1 cellular context compared by ENCODE assay signal in the genomic region with DNA sequence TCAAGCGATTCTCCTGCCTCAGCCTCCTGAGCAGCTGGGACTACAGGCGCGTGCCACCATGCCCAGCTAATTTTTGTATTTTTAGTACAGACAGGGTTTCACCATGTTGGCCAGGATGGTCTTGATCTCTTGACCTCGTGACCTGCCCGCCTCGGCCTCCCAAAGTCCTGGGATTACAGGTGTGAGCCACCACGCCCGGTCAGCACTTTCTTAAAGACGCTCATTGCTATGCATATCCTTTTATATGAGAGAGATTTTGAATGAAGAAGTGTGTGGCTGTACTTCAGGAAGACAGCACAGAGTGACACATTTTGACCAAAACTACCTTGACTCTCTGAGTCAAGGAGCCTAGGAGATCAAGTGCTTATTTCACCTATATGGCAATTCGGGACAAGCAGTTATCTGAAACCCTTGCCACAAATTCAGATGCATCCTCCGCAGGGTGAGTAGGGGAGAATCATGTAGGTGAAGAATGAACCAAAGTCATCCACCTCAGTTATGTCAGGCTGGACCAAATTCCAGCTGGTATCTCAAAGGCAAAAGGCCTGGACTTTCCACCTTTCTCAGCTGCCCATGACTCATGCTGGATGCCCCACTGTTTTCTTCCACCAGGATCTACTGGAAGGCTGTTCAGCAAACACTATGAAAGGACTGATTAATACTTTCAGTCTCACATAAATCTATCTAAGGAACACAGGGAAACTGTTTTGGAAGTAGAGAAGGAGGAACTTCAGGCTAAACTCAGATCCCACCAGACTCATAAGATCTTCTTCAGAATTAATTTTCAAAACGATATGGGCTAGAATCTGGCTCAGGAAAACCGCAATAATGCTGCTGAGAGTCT.
TF ChIP-seq lines count a peak whose summit lies in the region.

No MANE protein-coding gene starts in this region.

TF ChIP-seq in HepG2, 621 proteins besides CTCF, POLR2A, EP300 and RAD21 (continued from another document and continues in another):
- TF ChIP-seq, protein P1, sequence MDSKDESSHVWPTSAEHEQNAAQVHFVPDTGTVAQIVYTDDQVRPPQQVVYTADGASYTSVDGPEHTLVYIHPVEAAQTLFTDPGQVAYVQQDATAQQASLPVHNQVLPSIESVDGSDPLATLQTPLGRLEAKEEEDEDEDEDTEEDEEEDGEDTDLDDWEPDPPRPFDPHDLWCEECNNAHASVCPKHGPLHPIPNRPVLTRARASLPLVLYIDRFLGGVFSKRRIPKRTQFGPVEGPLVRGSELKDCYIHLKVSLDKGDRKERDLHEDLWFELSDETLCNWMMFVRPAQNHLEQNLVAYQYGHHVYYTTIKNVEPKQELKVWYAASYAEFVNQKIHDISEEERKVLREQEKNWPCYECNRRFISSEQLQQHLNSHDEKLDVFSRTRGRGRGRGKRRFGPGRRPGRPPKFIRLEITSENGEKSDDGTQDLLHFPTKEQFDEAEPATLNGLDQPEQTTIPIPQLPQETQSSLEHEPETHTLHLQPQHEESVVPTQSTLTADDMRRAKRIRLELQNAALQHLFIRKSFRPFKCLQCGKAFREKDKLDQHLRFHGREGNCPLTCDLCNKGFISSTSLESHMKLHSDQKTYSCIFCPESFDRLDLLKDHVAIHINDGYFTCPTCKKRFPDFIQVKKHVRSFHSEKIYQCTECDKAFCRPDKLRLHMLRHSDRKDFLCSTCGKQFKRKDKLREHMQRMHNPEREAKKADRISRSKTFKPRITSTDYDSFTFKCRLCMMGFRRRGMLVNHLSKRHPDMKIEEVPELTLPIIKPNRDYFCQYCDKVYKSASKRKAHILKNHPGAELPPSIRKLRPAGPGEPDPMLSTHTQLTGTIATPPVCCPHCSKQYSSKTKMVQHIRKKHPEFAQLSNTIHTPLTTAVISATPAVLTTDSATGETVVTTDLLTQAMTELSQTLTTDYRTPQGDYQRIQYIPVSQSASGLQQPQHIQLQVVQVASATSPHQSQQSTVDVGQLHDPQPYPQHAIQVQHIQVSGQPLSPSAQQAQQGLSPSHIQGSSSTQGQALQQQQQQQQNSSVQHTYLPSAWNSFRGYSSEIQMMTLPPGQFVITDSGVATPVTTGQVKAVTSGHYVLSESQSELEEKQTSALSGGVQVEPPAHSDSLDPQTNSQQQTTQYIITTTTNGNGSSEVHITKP (CRISPR knock-in tag; IDR thresholded peaks at IDR 0.05; ENCODE audit: low read depth): 0 out of 2 replicates have a peak, but pooled peaks have one; percentile 38
- peak; percentile 85; the same call in 1 of the 2 replicates for TF ChIP-seq ZNF614 (CRISPR knock-in tag; IDR thresholded peaks at IDR 0.05; ENCODE audit: borderline replicate concordance)
- TF ChIP-seq ZMYM3 (CRISPR knock-in tag; IDR thresholded peaks at IDR 0.05): peak; percentile 25; the same call in 1 of the 2 replicates
- TF ChIP-seq TBP (CRISPR knock-in tag; IDR thresholded peaks at IDR 0.05): no peak
- TF ChIP-seq NFIC (IDR thresholded peaks at IDR 0.05; ENCODE audit: low read length): peak; percentile 50
- 0 out of 2 replicates have a peak, but pooled peaks have one; percentile 14 for TF ChIP-seq GATAD1 (CRISPR knock-in tag; IDR thresholded peaks at IDR 0.05)
- TF ChIP-seq DR1 (CRISPR knock-in tag; IDR thresholded peaks at IDR 0.05): no peak
- TF ChIP-seq, protein P2, sequence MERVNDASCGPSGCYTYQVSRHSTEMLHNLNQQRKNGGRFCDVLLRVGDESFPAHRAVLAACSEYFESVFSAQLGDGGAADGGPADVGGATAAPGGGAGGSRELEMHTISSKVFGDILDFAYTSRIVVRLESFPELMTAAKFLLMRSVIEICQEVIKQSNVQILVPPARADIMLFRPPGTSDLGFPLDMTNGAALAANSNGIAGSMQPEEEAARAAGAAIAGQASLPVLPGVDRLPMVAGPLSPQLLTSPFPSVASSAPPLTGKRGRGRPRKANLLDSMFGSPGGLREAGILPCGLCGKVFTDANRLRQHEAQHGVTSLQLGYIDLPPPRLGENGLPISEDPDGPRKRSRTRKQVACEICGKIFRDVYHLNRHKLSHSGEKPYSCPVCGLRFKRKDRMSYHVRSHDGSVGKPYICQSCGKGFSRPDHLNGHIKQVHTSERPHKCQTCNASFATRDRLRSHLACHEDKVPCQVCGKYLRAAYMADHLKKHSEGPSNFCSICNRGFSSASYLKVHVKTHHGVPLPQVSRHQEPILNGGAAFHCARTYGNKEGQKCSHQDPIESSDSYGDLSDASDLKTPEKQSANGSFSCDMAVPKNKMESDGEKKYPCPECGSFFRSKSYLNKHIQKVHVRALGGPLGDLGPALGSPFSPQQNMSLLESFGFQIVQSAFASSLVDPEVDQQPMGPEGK (CRISPR knock-in tag; IDR thresholded peaks at IDR 0.05): 0 out of 2 replicates have a peak, but pooled peaks have one; percentile 28
- no peak for TF ChIP-seq SOX6 (IDR thresholded peaks at IDR 0.05)
- peak; percentile 57; the same call in 1 of the 2 replicates for TF ChIP-seq SOX6 (CRISPR knock-in tag; IDR thresholded peaks at IDR 0.05)
- no peak for TF ChIP-seq SMAD9 (CRISPR knock-in tag; IDR thresholded peaks at IDR 0.05)
- no peak for TF ChIP-seq ZNF615 (CRISPR knock-in tag; IDR thresholded peaks at IDR 0.05; ENCODE audit: borderline replicate concordance)
- no peak for TF ChIP-seq THYN1 (CRISPR knock-in tag; IDR thresholded peaks at IDR 0.05; ENCODE audit: borderline replicate concordance, low read depth)
- TF ChIP-seq SMC3 (IDR thresholded peaks at IDR 0.05; ENCODE audit: low read length): no peak
- TF ChIP-seq, protein P3, sequence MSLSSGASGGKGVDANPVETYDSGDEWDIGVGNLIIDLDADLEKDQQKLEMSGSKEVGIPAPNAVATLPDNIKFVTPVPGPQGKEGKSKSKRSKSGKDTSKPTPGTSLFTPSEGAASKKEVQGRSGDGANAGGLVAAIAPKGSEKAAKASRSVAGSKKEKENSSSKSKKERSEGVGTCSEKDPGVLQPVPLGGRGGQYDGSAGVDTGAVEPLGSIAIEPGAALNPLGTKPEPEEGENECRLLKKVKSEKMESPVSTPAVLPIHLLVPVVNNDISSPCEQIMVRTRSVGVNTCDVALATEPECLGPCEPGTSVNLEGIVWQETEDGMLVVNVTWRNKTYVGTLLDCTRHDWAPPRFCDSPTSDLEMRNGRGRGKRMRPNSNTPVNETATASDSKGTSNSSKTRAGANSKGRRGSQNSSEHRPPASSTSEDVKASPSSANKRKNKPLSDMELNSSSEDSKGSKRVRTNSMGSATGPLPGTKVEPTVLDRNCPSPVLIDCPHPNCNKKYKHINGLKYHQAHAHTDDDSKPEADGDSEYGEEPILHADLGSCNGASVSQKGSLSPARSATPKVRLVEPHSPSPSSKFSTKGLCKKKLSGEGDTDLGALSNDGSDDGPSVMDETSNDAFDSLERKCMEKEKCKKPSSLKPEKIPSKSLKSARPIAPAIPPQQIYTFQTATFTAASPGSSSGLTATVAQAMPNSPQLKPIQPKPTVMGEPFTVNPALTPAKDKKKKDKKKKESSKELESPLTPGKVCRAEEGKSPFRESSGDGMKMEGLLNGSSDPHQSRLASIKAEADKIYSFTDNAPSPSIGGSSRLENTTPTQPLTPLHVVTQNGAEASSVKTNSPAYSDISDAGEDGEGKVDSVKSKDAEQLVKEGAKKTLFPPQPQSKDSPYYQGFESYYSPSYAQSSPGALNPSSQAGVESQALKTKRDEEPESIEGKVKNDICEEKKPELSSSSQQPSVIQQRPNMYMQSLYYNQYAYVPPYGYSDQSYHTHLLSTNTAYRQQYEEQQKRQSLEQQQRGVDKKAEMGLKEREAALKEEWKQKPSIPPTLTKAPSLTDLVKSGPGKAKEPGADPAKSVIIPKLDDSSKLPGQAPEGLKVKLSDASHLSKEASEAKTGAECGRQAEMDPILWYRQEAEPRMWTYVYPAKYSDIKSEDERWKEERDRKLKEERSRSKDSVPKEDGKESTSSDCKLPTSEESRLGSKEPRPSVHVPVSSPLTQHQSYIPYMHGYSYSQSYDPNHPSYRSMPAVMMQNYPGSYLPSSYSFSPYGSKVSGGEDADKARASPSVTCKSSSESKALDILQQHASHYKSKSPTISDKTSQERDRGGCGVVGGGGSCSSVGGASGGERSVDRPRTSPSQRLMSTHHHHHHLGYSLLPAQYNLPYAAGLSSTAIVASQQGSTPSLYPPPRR (CRISPR knock-in tag; IDR thresholded peaks at IDR 0.05; ENCODE audit: borderline replicate concordance): peak; percentile 32; the same call in 1 of the 2 replicates
- TF ChIP-seq ZNF441 (CRISPR knock-in tag; IDR thresholded peaks at IDR 0.05; ENCODE audit: borderline replicate concordance): peak; percentile 76; the same call in 1 of the 2 replicates
- no peak for TF ChIP-seq BRD4 (CRISPR knock-in tag; IDR thresholded peaks at IDR 0.05)
- TF ChIP-seq ZFX (CRISPR knock-in tag; IDR thresholded peaks at IDR 0.05; ENCODE audit: low read depth): peak; percentile 45; the same call in 1 of the 2 replicates
- no peak for TF ChIP-seq ZNF484 (CRISPR knock-in tag; IDR thresholded peaks at IDR 0.05; ENCODE audit: borderline replicate concordance, low read depth)
- peak; percentile 36 for TF ChIP-seq ELF3 (CRISPR knock-in tag; IDR thresholded peaks at IDR 0.05)
- TF ChIP-seq FOXA3 (CRISPR knock-in tag; IDR thresholded peaks at IDR 0.05): peak; percentile 26; the same call in 1 of the 2 replicates
- TF ChIP-seq NR1H2 (CRISPR knock-in tag; IDR thresholded peaks at IDR 0.05; ENCODE audit: borderline replicate concordance, low read depth): no peak
- no peak for TF ChIP-seq NFYB (CRISPR knock-in tag; IDR thresholded peaks at IDR 0.05)
- peak; percentile 34; the same call in 1 of the 2 replicates for TF ChIP-seq FOXJ3 (CRISPR knock-in tag; IDR thresholded peaks at IDR 0.05; ENCODE audit: borderline replicate concordance)
- peak; percentile 53; the same call in 1 of the 2 replicates for TF ChIP-seq SOX5 (CRISPR knock-in tag; IDR thresholded peaks at IDR 0.05; ENCODE audit: borderline replicate concordance)
- TF ChIP-seq, protein P4, sequence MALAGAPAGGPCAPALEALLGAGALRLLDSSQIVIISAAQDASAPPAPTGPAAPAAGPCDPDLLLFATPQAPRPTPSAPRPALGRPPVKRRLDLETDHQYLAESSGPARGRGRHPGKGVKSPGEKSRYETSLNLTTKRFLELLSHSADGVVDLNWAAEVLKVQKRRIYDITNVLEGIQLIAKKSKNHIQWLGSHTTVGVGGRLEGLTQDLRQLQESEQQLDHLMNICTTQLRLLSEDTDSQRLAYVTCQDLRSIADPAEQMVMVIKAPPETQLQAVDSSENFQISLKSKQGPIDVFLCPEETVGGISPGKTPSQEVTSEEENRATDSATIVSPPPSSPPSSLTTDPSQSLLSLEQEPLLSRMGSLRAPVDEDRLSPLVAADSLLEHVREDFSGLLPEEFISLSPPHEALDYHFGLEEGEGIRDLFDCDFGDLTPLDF (CRISPR knock-in tag; IDR thresholded peaks at IDR 0.05): no peak
- TF ChIP-seq GFI1 (CRISPR knock-in tag; IDR thresholded peaks at IDR 0.05; ENCODE audit: borderline replicate concordance): peak; percentile 35; the same call in 1 of the 2 replicates
- no peak for TF ChIP-seq ZNF703 (CRISPR knock-in tag; IDR thresholded peaks at IDR 0.05; ENCODE audit: borderline replicate concordance)
- TF ChIP-seq ZFP82 (CRISPR knock-in tag; IDR thresholded peaks at IDR 0.05; ENCODE audit: borderline replicate concordance): no peak
- 0 out of 2 replicates have a peak, but pooled peaks have one; percentile 40 for TF ChIP-seq SMAD3 (CRISPR knock-in tag; IDR thresholded peaks at IDR 0.05)
- TF ChIP-seq, protein P5, sequence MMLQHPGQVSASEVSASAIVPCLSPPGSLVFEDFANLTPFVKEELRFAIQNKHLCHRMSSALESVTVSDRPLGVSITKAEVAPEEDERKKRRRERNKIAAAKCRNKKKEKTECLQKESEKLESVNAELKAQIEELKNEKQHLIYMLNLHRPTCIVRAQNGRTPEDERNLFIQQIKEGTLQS (CRISPR knock-in tag; IDR thresholded peaks at IDR 0.05): peak; percentile 96
- TF ChIP-seq, protein P6, sequence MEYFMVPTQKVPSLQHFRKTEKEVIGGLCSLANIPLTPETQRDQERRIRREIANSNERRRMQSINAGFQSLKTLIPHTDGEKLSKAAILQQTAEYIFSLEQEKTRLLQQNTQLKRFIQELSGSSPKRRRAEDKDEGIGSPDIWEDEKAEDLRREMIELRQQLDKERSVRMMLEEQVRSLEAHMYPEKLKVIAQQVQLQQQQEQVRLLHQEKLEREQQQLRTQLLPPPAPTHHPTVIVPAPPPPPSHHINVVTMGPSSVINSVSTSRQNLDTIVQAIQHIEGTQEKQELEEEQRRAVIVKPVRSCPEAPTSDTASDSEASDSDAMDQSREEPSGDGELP (IDR thresholded peaks at IDR 0.05; ENCODE audit: borderline replicate concordance, low read depth): peak; percentile 96
- TF ChIP-seq LCORL (IDR thresholded peaks at IDR 0.05): peak; percentile 62; the same call in 1 of the 2 replicates
- TF ChIP-seq LCORL (CRISPR knock-in tag; IDR thresholded peaks at IDR 0.05): peak; percentile 75
- TF ChIP-seq, protein P7, sequence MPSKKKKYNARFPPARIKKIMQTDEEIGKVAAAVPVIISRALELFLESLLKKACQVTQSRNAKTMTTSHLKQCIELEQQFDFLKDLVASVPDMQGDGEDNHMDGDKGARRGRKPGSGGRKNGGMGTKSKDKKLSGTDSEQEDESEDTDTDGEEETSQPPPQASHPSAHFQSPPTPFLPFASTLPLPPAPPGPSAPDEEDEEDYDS (CRISPR knock-in tag; IDR thresholded peaks at IDR 0.05): peak; percentile 18; the same call in 1 of the 2 replicates
- TF ChIP-seq FOXA1 (IDR thresholded peaks at IDR 0.05): no peak
- peak; percentile 5; the same call in 1 of the 2 replicates for TF ChIP-seq FOXA1 (CRISPR knock-in tag; IDR thresholded peaks at IDR 0.05)
- peak; percentile 8; the same call in 1 of the 2 replicates for TF ChIP-seq ZFP37 (CRISPR knock-in tag; IDR thresholded peaks at IDR 0.05; ENCODE audit: borderline replicate concordance)
